ENCODE assay signal across 2 cellular contexts in the genomic region with DNA sequence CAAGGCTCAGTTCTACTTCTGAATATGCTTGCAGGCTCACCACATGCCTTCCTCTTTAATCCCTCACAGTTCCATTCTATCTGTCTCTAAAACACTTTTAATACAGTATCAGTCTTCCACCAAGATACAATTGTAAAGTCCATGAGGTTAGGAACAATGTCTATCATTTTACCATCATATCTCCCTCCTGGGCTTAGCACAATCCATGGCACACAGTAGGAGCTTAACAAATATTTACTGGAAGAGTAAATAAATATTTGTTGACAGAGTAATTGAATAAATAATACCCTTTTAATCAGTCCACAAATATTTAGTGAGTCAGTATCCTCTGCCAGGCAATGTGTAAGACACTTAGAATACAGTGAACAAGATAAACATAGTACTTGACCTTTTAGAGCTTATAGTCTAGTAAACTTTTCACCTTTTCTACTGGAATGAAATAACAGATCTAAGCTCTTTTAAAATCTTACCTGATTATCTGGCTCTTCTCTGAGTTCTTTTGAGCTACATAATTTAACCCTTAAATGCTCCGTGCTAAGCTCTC.
A peak's percentile ranks its signal among the peaks of the same experiment; 100 is the strongest.
TF ChIP-seq lines count a peak whose summit lies in the region.

No MANE protein-coding gene starts in this region.

TF ChIP-seq in HEK293, 187 proteins besides CTCF, POLR2A, EP300 and RAD21:
- no peak for TF ChIP-seq ZNF785 (tag by site-specific recombination; IDR thresholded peaks at IDR 0.05)
- peak; percentile 29; the same call in 1 of the 2 replicates for TF ChIP-seq OSR2 (tag by site-specific recombination; IDR thresholded peaks at IDR 0.05)
- no peak for TF ChIP-seq GFI1B (tag by site-specific recombination; IDR thresholded peaks at IDR 0.05)
- TF ChIP-seq, protein P1, sequence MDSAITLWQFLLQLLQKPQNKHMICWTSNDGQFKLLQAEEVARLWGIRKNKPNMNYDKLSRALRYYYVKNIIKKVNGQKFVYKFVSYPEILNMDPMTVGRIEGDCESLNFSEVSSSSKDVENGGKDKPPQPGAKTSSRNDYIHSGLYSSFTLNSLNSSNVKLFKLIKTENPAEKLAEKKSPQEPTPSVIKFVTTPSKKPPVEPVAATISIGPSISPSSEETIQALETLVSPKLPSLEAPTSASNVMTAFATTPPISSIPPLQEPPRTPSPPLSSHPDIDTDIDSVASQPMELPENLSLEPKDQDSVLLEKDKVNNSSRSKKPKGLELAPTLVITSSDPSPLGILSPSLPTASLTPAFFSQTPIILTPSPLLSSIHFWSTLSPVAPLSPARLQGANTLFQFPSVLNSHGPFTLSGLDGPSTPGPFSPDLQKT (IDR thresholded peaks at IDR 0.05; ENCODE audit: borderline replicate concordance, low read depth, low read length) = no peak

TF ChIP-seq in HepG2, 621 proteins besides CTCF, POLR2A, EP300 and RAD21:
- TF ChIP-seq, protein P2, sequence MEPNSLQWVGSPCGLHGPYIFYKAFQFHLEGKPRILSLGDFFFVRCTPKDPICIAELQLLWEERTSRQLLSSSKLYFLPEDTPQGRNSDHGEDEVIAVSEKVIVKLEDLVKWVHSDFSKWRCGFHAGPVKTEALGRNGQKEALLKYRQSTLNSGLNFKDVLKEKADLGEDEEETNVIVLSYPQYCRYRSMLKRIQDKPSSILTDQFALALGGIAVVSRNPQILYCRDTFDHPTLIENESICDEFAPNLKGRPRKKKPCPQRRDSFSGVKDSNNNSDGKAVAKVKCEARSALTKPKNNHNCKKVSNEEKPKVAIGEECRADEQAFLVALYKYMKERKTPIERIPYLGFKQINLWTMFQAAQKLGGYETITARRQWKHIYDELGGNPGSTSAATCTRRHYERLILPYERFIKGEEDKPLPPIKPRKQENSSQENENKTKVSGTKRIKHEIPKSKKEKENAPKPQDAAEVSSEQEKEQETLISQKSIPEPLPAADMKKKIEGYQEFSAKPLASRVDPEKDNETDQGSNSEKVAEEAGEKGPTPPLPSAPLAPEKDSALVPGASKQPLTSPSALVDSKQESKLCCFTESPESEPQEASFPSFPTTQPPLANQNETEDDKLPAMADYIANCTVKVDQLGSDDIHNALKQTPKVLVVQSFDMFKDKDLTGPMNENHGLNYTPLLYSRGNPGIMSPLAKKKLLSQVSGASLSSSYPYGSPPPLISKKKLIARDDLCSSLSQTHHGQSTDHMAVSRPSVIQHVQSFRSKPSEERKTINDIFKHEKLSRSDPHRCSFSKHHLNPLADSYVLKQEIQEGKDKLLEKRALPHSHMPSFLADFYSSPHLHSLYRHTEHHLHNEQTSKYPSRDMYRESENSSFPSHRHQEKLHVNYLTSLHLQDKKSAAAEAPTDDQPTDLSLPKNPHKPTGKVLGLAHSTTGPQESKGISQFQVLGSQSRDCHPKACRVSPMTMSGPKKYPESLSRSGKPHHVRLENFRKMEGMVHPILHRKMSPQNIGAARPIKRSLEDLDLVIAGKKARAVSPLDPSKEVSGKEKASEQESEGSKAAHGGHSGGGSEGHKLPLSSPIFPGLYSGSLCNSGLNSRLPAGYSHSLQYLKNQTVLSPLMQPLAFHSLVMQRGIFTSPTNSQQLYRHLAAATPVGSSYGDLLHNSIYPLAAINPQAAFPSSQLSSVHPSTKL (CRISPR knock-in tag; IDR thresholded peaks at IDR 0.05) = 0 out of 2 replicates have a peak, but pooled peaks have one; percentile 37
- TF ChIP-seq NR2F6 (IDR thresholded peaks at IDR 0.05) (0 out of 2 replicates have a peak, but pooled peaks have one; percentile 24), NR2F6 (CRISPR knock-in tag; IDR thresholded peaks at IDR 0.05) (no peak), ZKSCAN1 (IDR thresholded peaks at IDR 0.05; ENCODE audit: low read length) (peak; percentile 94), MTF2 (CRISPR knock-in tag; IDR thresholded peaks at IDR 0.05; ENCODE audit: borderline replicate concordance) (no peak), ESRRA (CRISPR knock-in tag; IDR thresholded peaks at IDR 0.05; ENCODE audit: low read depth) (no peak), SAP130 (CRISPR knock-in tag; IDR thresholded peaks at IDR 0.05; ENCODE audit: low read depth) (0 out of 2 replicates have a peak, but pooled peaks have one; percentile 25), JUND (CRISPR knock-in tag; IDR thresholded peaks at IDR 0.05) (no peak), HHEX (CRISPR knock-in tag; IDR thresholded peaks at IDR 0.05) (0 out of 2 replicates have a peak, but pooled peaks have one; percentile 17), RARA (CRISPR knock-in tag; IDR thresholded peaks at IDR 0.05) (peak; percentile 93), TBX3 (IDR thresholded peaks at IDR 0.05; ENCODE audit: borderline replicate concordance) (no peak; the same call in 1 of the 2 replicates), LCORL (IDR thresholded peaks at IDR 0.05) (no peak), LCORL (CRISPR knock-in tag; IDR thresholded peaks at IDR 0.05) (no peak), FOXA3 (CRISPR knock-in tag; IDR thresholded peaks at IDR 0.05) (0 out of 2 replicates have a peak, but pooled peaks have one; percentile 15), GFI1 (CRISPR knock-in tag; IDR thresholded peaks at IDR 0.05; ENCODE audit: borderline replicate concordance) (no peak), ZNF839 (CRISPR knock-in tag; IDR thresholded peaks at IDR 0.05; ENCODE audit: borderline replicate concordance) (no peak), ZNF775 (CRISPR knock-in tag; IDR thresholded peaks at IDR 0.05; ENCODE audit: borderline replicate concordance) (no peak), RXRB (CRISPR knock-in tag; IDR thresholded peaks at IDR 0.05; ENCODE audit: borderline replicate concordance) (0 out of 2 replicates have a peak, but pooled peaks have one; percentile 20)
